18 cellular contexts compared by ENCODE assay signal in the genomic region with DNA sequence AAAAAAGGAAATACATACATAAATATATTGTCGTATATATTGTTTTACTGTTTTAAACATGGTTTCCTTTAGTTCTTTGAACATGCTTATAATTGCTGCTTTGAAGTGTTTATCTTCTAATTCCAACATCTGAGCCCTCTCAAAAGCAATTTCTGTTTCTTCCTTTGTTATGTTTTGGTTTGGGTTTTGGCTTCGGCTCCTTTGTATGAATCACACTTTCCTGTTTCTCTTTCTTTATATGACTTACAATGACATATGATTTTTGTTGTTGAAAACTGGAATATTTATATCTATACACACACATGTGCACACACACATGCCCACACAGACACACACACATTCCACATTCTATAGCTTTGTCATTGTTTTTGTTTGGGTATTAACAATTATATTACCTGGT.
DNase-seq lines count a peak whose midpoint lies in the region; TF ChIP-seq lines count a peak whose summit lies in the region.
"Had no signal": no experiment of that assay in that cellular context is flagged by ENCODE, and none has a peak within 500 bp of the region (broad histone marks: within the 10 kb centered on the region; RNA-seq: fewer than 3 reads in every experiment).

No MANE protein-coding gene starts in this region.

- H3K36me3 ChIP-seq in brain microvascular endothelial cell (replicated peaks): no peaks in the 10 kb centered on the region
- H3K36me3 ChIP-seq in esophagus squamous epithelium: no peaks in the 10 kb centered on the region
- H3K36me3 ChIP-seq: BLaER1 treated with 17β-estradiol and CSF1 and Interleukin-3, amounts not matched to agents 10 nM and 100 nM had no signal

- no peak overlapping the region for H3K27ac ChIP-seq in brain microvascular endothelial cell
- no peak overlapping the region for H3K27ac ChIP-seq in esophagus squamous epithelium
- H3K27ac ChIP-seq: A549; BLaER1 treated with 17β-estradiol and CSF1 and Interleukin-3, amounts not matched to agents 10 nM and 100 nM; KMS-11 had no signal

- 11 to 37% methylated on average over 2 of the region's 2 CpGs for WGBS in esophagus squamous epithelium, 2 donors

- TF ChIP-seq POLR2A in esophagus squamous epithelium (IDR thresholded peaks at IDR 0.05): no peak

- TF ChIP-seq CTCF in brain microvascular endothelial cell (IDR thresholded peaks at IDR 0.05; ENCODE audit: low read depth, low read length, missing control alignments) (no peak), fibroblast of pulmonary artery (IDR thresholded peaks at IDR 0.05; ENCODE audit: low read length, missing control alignments) (no peak), esophagus squamous epithelium (IDR thresholded peaks at IDR 0.05) (no peak)

- in situ Hi-C loops in brain microvascular endothelial cell (cut with HindIII; ENCODE audit: low pct_ligation_motif_present, low sequenced_read_pairs): no loop called here

- no peak overlapping the region for H3K4me3 ChIP-seq in brain microvascular endothelial cell (ENCODE audit: low read depth, low read length)
- no peak overlapping the region for H3K4me3 ChIP-seq in fibroblast of pulmonary artery (replicated peaks; ENCODE audit: low read depth, low read length)
- no peak overlapping the region for H3K4me3 ChIP-seq in esophagus squamous epithelium
- H3K4me3 ChIP-seq: A549; BLaER1 treated with 17β-estradiol and CSF1 and Interleukin-3, amounts not matched to agents 10 nM and 100 nM; GM23338 had no signal

- H3K4me1 ChIP-seq in esophagus squamous epithelium: no peaks in the 10 kb centered on the region

- DNase-seq in Daoy (ENCODE audit: low read depth) (peak; percentile 34), M059J (ENCODE audit: low read depth) (peak; percentile 52), brain microvascular endothelial cell (peak; percentile 1), fibroblast of pulmonary artery (ENCODE audit: low read depth) (peak; percentile 50), NCI-H1417 treated with DMSO at 0.1 percent for 48 hours (lab: John Stamatoyannopoulos, UW) (no peak), NCI-H2227 (lab: John Stamatoyannopoulos, UW; ENCODE audit: unreplicated experiment) (no peak), NCI-H1105 (lab: John Stamatoyannopoulos, UW) (no peak), esophagus squamous epithelium (lab: John Stamatoyannopoulos, UW) (no peak)
- DNase-seq: MM.1S, NCI-H1105 treated with DMSO at 0.1 percent for 48 hours, NCI-H187, NCI-H2171, NCI-H510A, NCI-H82 had no signal

- H3K9me3 ChIP-seq in esophagus squamous epithelium: no peaks in the 10 kb centered on the region
- H3K9me3 ChIP-seq: A549; BLaER1 treated with 17β-estradiol and CSF1 and Interleukin-3, amounts not matched to agents 10 nM and 100 nM had no signal

- no peaks in the 10 kb centered on the region for H3K27me3 ChIP-seq in brain microvascular endothelial cell (replicated peaks)
- no peaks in the 10 kb centered on the region for H3K27me3 ChIP-seq in esophagus squamous epithelium
- H3K27me3 ChIP-seq: BLaER1 treated with 17β-estradiol and CSF1 and Interleukin-3, amounts not matched to agents 10 nM and 100 nM had no signal

- intact Hi-C loops in esophagus squamous epithelium (cut with DNase I): no loop called here

Comparison
In these comparisons a context has a peak if more than half of its experiments do, and no peak if none do; other contexts are left out.
1. DNase-seq: peak in Daoy (single experiment), M059J (single experiment), brain microvascular endothelial cell (single experiment) and fibroblast of pulmonary artery (single experiment); none in NCI-H1417 treated with DMSO at 0.1 percent for 48 hours (single experiment), NCI-H2227 (single experiment), NCI-H1105 (single experiment) and esophagus squamous epithelium (single experiment).